20 cellular contexts compared by ENCODE assay signal in genomic region chr6:89330910-89331309, GRCh38. TPM values are rescaled to one million over a fixed set of nuclear protein-coding genes. Genes with fewer than 3 reads are reported as not detected.
DNase-seq lines count a peak whose midpoint lies in the region; ATAC-seq and TF ChIP-seq lines count a peak whose summit lies in the region.
"Had no signal": no experiment of that assay in that cellular context is flagged by ENCODE, and none has a peak within 500 bp of the region (broad histone marks: within the 10 kb centered on the region; RNA-seq: fewer than 3 reads in every experiment).

No MANE protein-coding gene starts in this region.

- peaks cover 0 to 9% (median 0%) of the 10 kb centered on the region in 9 donors for H3K4me1 ChIP-seq in heart right ventricle
- H3K4me1 ChIP-seq: BLaER1, Caco-2, HAP-1 had no signal

- no peak overlapping the region for H3K4me3 ChIP-seq in heart right ventricle
- H3K4me3 ChIP-seq: BLaER1, HAP-1 had no signal

- ATAC-seq in SK-N-SH treated with all-trans-retinoic acid at 6 μM for 48 hours = no peak
- ATAC-seq in heart right ventricle = no peak
- ATAC-seq: CD8-positive, alpha-beta T cell had no signal

- 97 to 98% methylated on average over 1 of the region's 1 CpG for WGBS in heart right ventricle, 2 donors

- H3K27me3 ChIP-seq in heart right ventricle = no peaks in the 10 kb centered on the region
- H3K27me3 ChIP-seq: BLaER1 had no signal

- no peak for TF ChIP-seq CTCF in heart right ventricle (IDR thresholded peaks at IDR 0.05)

- no peaks in the 10 kb centered on the region for H3K9me3 ChIP-seq in heart right ventricle
- H3K9me3 ChIP-seq: BLaER1, Caco-2, HAP-1 had no signal

- no peak overlapping the region for H3K27ac ChIP-seq in heart right ventricle
- H3K27ac ChIP-seq: 22Rv1, BLaER1, C4-2B had no signal

- peaks cover 0 to 100% (median 38%) of the 10 kb centered on the region in 9 donors for H3K36me3 ChIP-seq in heart right ventricle

- DNase-seq in DMS 273 (lab: John Stamatoyannopoulos, UW; ENCODE audit: unreplicated experiment) (peak; percentile 25), DMS 273 treated with DMSO at 0.1 percent for 48 hours (lab: John Stamatoyannopoulos, UW) (no peak), amniotic epithelial cell (ENCODE audit: low read depth) (peak; percentile 36), heart right ventricle (no peak), activated gamma-delta T cell treated with Interleukin-2 at 50 U/mL for 16 hours (no peak)
- no peak for DNase-seq in stimulated activated CD4-positive, alpha-beta T cell treated with anti-CD3 and anti-CD28 coated beads, Interleukin-2, amount 100 ng/mL, for 48 hours
- DNase-seq: Caco-2; CD4-positive, CD25-positive, alpha-beta regulatory T cell; CD8-positive, alpha-beta T cell; DMS53; DMS79 treated with DMSO at 0.1 percent for 48 hours; GF-D8; GOT3 had no signal

- intact Hi-C loops in heart right ventricle (cut with DNase I) = no loop called here

TF ChIP-seq in SK-N-SH treated with all-trans-retinoic acid at 6 μM for 48 hours, 23 proteins besides CTCF, POLR2A, EP300 and RAD21:
- TF ChIP-seq PPARA (CRISPR knock-in tag; IDR thresholded peaks at IDR 0.05; ENCODE audit: borderline replicate concordance) = no peak
- no peak for TF ChIP-seq RARB (CRISPR knock-in tag; IDR thresholded peaks at IDR 0.05)
- no peak for TF ChIP-seq CSDC2 (CRISPR knock-in tag; IDR thresholded peaks at IDR 0.05)
- no peak for TF ChIP-seq GLIS3 (CRISPR knock-in tag; IDR thresholded peaks at IDR 0.05)
- TF ChIP-seq TCF4 (CRISPR knock-in tag; IDR thresholded peaks at IDR 0.05; ENCODE audit: borderline replicate concordance) = peak; percentile 77
- peak; percentile 52; the same call in 1 of the 2 replicates for TF ChIP-seq ISL1 (CRISPR knock-in tag; IDR thresholded peaks at IDR 0.05)
- no peak for TF ChIP-seq ZC3H10 (CRISPR knock-in tag; IDR thresholded peaks at IDR 0.05)
- 0 out of 2 replicates have a peak, but pooled peaks have one; percentile 24 for TF ChIP-seq TSHZ2 (CRISPR knock-in tag; IDR thresholded peaks at IDR 0.05)
- no peak for TF ChIP-seq CREB5 (CRISPR knock-in tag; IDR thresholded peaks at IDR 0.05; ENCODE audit: low read depth)
- no peak for TF ChIP-seq TOX (CRISPR knock-in tag; IDR thresholded peaks at IDR 0.05; ENCODE audit: borderline replicate concordance)
TF ChIP-seq in SK-N-SH treated with all-trans-retinoic acid at 6 μM for 48 hours: peak in this region for 3.

RNA-seq across cellular contexts. Expression of gene GABRR2, which starts 15.8 kb away (rescaled TPM):
- total RNA-seq in heart right ventricle = 1 to 10 TPM in 1 of 10 donors, under 1 TPM in 6, not detected in 3; 0.14 to 1.2 (median 0.29) TPM
- polyA plus RNA-seq in heart right ventricle = under 1 TPM; 0.45 to 0.80 TPM
- total RNA-seq: Daoy, G401 had no signal
- polyA plus RNA-seq: CD4-positive, CD25-positive, alpha-beta regulatory T cell had no signal

RNA-seq across cellular contexts. Expression of gene UBE2J1, which starts 21.6 kb away (rescaled TPM):
- 10 to 100 TPM in 9 of 10 donors, 1 to 10 TPM in 1; 9.9 to 23.9 (median 14.1) TPM for total RNA-seq in heart right ventricle
- 10 to 100 TPM; 13.7 to 15.0 TPM for polyA plus RNA-seq in heart right ventricle

Comparison
In these comparisons a context has a peak if more than half of its experiments do, and no peak if none do; other contexts are left out.
1. DNase-seq: peak in DMS 273 (single experiment) and amniotic epithelial cell (single experiment); none in DMS 273 treated with DMSO at 0.1 percent for 48 hours (single experiment), stimulated activated CD4-positive, alpha-beta T cell treated with anti-CD3 and anti-CD28 coated beads, Interleukin-2, amount 100 ng/mL, for 48 hours (0 of 2), heart right ventricle (0 of 2) and activated gamma-delta T cell treated with Interleukin-2 at 50 U/mL for 16 hours (single experiment).